1 cellular context compared by ENCODE assay signal in the genomic region with DNA sequence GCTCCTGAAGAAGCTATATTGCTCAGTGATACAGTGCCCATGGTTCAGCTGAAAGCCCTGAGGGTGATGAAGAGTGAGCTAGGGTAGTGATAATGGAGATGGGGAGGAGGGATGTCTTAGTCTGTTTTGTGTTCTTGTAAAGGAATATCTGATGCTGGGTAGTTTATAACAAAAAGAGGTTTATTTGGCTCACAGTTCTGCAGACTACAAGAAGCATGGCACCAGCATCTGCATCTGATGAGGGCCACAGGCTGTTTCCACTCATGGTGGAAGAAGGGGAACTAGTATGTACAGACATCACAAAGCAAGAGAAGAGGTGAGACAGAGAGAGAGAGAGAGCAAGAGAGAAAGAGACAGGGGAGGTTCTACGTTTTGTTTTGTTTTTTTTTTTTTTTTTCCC.
TF ChIP-seq lines count a peak whose summit lies in the region.

No MANE protein-coding gene starts in this region.

TF ChIP-seq in K562, 482 proteins besides CTCF, POLR2A, EP300 and RAD21:
- TF ChIP-seq, protein P1, sequence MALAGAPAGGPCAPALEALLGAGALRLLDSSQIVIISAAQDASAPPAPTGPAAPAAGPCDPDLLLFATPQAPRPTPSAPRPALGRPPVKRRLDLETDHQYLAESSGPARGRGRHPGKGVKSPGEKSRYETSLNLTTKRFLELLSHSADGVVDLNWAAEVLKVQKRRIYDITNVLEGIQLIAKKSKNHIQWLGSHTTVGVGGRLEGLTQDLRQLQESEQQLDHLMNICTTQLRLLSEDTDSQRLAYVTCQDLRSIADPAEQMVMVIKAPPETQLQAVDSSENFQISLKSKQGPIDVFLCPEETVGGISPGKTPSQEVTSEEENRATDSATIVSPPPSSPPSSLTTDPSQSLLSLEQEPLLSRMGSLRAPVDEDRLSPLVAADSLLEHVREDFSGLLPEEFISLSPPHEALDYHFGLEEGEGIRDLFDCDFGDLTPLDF (CRISPR knock-in tag; IDR thresholded peaks at IDR 0.05) = no peak
- TF ChIP-seq ZNF766 (CRISPR knock-in tag; conservative IDR thresholded peaks at IDR 0.05) = peak; percentile 97
